ENCODE assay signal across 8 cellular contexts in genomic region chr6:166862978-166863530, GRCh38.
A peak's percentile ranks its signal among the peaks of the same experiment; 100 is the strongest.
DNase-seq lines count a peak whose midpoint lies in the region; ATAC-seq and TF ChIP-seq lines count a peak whose summit lies in the region.

No MANE protein-coding gene starts in this region.

- H3K4ac ChIP-seq in mesenchymal stem cell (ENCODE audit: low read depth in 1 of 2, low read length in 2 of 2), result no peak overlapping the region

- no peaks in the 10 kb centered on the region for H3K36me3 ChIP-seq in mesenchymal stem cell (ENCODE audit: control insufficient read depth in 1 of 2, insufficient read depth in 2 of 2, low read depth in 1 of 2, low read length in 2 of 2)

- H3K27me3 ChIP-seq in mesenchymal stem cell (ENCODE audit: control insufficient read depth in 1 of 2, insufficient read depth in 1 of 2, low read length in 2 of 2), result peaks cover 41 to 68% of the 10 kb centered on the region in 2 experiments

- no peaks in the 10 kb centered on the region for H3K79me1 ChIP-seq in mesenchymal stem cell (replicated peaks; ENCODE audit: low read length, poor library complexity, severe bottlenecking)

- H3K9me3 ChIP-seq in mesenchymal stem cell (ENCODE audit: control insufficient read depth, low read length), result no peaks in the 10 kb centered on the region

- H3K27me3 Mint-ChIP-seq in activated T-helper 17 cell treated with anti-CD3 and anti-CD28 coated beads, Interleukin-2, amount 50 U/mL, for 72 hours, result no peaks in the 10 kb centered on the region

- no peak overlapping the region for H2BK5ac ChIP-seq in mesenchymal stem cell (ENCODE audit: low read depth, low read length, poor library complexity, severe bottlenecking)

- no peaks in the 10 kb centered on the region for H3K36me3 Mint-ChIP-seq in activated T-helper 17 cell treated with anti-CD3 and anti-CD28 coated beads, Interleukin-2, amount 50 U/mL, for 72 hours (ENCODE audit: low read depth)

- TF ChIP-seq CTCF in AG09309 (IDR thresholded peaks at IDR 0.05; ENCODE audit: control insufficient read depth, insufficient read depth, low read depth, low read length, missing control alignments), result no peak

- H4K8ac ChIP-seq in mesenchymal stem cell (ENCODE audit: low read length), result peak overlapping the region; percentile 47

- ATAC-seq in GM21528 (IDR thresholded peaks at IDR 0.05; ENCODE audit: low FRiP score, unreplicated experiment), result peak; percentile 39
- peak; percentile 30 for ATAC-seq in activated T-helper 17 cell treated with anti-CD3 and anti-CD28 coated beads, Interleukin-2, amount 50 U/mL, for 72 hours (replicated peaks)

- H2BK12ac ChIP-seq in mesenchymal stem cell (ENCODE audit: low read length in 2 of 2), result no peak overlapping the region

- WGBS in mesenchymal stem cell, result 14% methylated on average over 17 of the region's 21 CpGs

- H3K18ac ChIP-seq in mesenchymal stem cell (ENCODE audit: low read depth in 1 of 2, low read length in 2 of 2), result no peak overlapping the region

- peaks cover 5% of the 10 kb centered on the region for H3K4me1 Mint-ChIP-seq in activated T-helper 17 cell treated with anti-CD3 and anti-CD28 coated beads, Interleukin-2, amount 50 U/mL, for 72 hours

- no peak overlapping the region for H3K9ac ChIP-seq in mesenchymal stem cell (ENCODE audit: low read length)

- peak overlapping the region; percentile 95 for H3K4me2 ChIP-seq in mesenchymal stem cell (ENCODE audit: low read length, poor library complexity, severe bottlenecking)

- H3K14ac ChIP-seq in mesenchymal stem cell (ENCODE audit: low read length in 2 of 2), result no peak overlapping the region

- no peak overlapping the region for H2BK120ac ChIP-seq in mesenchymal stem cell (ENCODE audit: low read depth, low read length)

- H2BK15ac ChIP-seq in mesenchymal stem cell (ENCODE audit: low read depth, poor library complexity, severe bottlenecking), result no peak overlapping the region

- H2AFZ ChIP-seq in mesenchymal stem cell (ENCODE audit: low read depth, low read length), result peak overlapping the region; percentile 36

- H3K4me3 ChIP-seq in AG09309 (ENCODE audit: control insufficient read depth, low read depth, low read length), result peak overlapping the region; percentile 34
- H3K4me3 ChIP-seq in mesenchymal stem cell (ENCODE audit: insufficient read depth in 1 of 2, low read depth in 1 of 2, low read length in 2 of 2), result peak overlapping the region; percentile 48 to 68

- DNase-seq in AG09309 (ENCODE audit: low read depth), result no peak
- DNase-seq in mesenchymal stem cell, result no peak
- DNase-seq in H4 (ENCODE audit: low spot score), result no peak
- DNase-seq in COLO668 (lab: John Stamatoyannopoulos, UW; ENCODE audit: unreplicated experiment), result no peak
- no peak for DNase-seq in stimulated activated CD4-positive, alpha-beta T cell treated with anti-CD3 and anti-CD28 coated beads, Interleukin-4, amount 100 ng/mL, for 1 hour
- DNase-seq in activated CD4-positive, alpha-beta T cell treated with anti-CD3 and anti-CD28 coated beads for 4 hours, result no peak

- no peak overlapping the region for H2AK5ac ChIP-seq in mesenchymal stem cell (ENCODE audit: low read length, severe bottlenecking)

- H3K23ac ChIP-seq in mesenchymal stem cell (ENCODE audit: low read length in 2 of 2), result no peak overlapping the region

- no peak overlapping the region for H3K27ac ChIP-seq in mesenchymal stem cell (ENCODE audit: low read length, poor library complexity, severe bottlenecking)

- H3K9me3 Mint-ChIP-seq in activated T-helper 17 cell treated with anti-CD3 and anti-CD28 coated beads, Interleukin-2, amount 50 U/mL, for 72 hours, result no peaks in the 10 kb centered on the region

- H3K4me3 Mint-ChIP-seq in activated T-helper 17 cell treated with anti-CD3 and anti-CD28 coated beads, Interleukin-2, amount 50 U/mL, for 72 hours, result peak overlapping the region; percentile 82

- peaks cover 11% of the 10 kb centered on the region for H3K4me1 ChIP-seq in mesenchymal stem cell (ENCODE audit: control insufficient read depth, insufficient read depth, low read depth, low read length)

- H4K91ac ChIP-seq in mesenchymal stem cell (ENCODE audit: low read length), result no peak overlapping the region

- no peak overlapping the region for H3K27ac Mint-ChIP-seq in activated T-helper 17 cell treated with anti-CD3 and anti-CD28 coated beads, Interleukin-2, amount 50 U/mL, for 72 hours
